In genomic region chr5:23316060-23316591, GRCh38 we compare ENCODE assay signal across 17 cellular contexts.
"Had no signal": no experiment of that assay in that cellular context is flagged by ENCODE, and none has a peak within 500 bp of the region (broad histone marks: within the 10 kb centered on the region; RNA-seq: fewer than 3 reads in every experiment).

No MANE protein-coding gene starts in this region.

- H3K9ac ChIP-seq: parathyroid adenoma had no signal

- H2AFZ ChIP-seq: parathyroid adenoma had no signal

- H3K9me3 ChIP-seq: breast epithelium, lower lobe of right lung, stomach, testis, upper lobe of right lung had no signal

- H3K79me2 ChIP-seq: parathyroid adenoma had no signal

- H3K4me1 Mint-ChIP-seq: activated T-helper 17 cell treated with anti-CD3 and anti-CD28 coated beads, Interleukin-2, amount 50 U/mL, for 72 hours; neural crest cell had no signal

- H3K4me1 ChIP-seq: breast epithelium, lower lobe of right lung, parathyroid adenoma, stomach, testis, upper lobe of right lung had no signal

- H3K4me3 Mint-ChIP-seq: activated T-helper 17 cell treated with anti-CD3 and anti-CD28 coated beads, Interleukin-2, amount 50 U/mL, for 72 hours; dendritic cell treated with granulocyte-macrophage colony-stimulating factor and Interleukin-4, amounts not matched to agents 40 ng/mL and 50 ng/mL, for 4 days; effector memory CD8-positive, alpha-beta T cell; neural crest cell had no signal

- H3K27ac ChIP-seq: breast epithelium, lower lobe of right lung, parathyroid adenoma, stomach, testis, upper lobe of right lung had no signal

- H3K27me3 Mint-ChIP-seq: activated T-helper 17 cell treated with anti-CD3 and anti-CD28 coated beads, Interleukin-2, amount 50 U/mL, for 72 hours; dendritic cell treated with granulocyte-macrophage colony-stimulating factor and Interleukin-4, amounts not matched to agents 40 ng/mL and 50 ng/mL, for 4 days; effector memory CD8-positive, alpha-beta T cell had no signal

- H3K36me3 ChIP-seq: breast epithelium, lower lobe of right lung, stomach, upper lobe of right lung had no signal

- H3K4me3 ChIP-seq: breast epithelium, lower lobe of right lung, stomach, testis, upper lobe of right lung had no signal

- DNase-seq: activated CD4-positive, alpha-beta T cell treated with anti-CD3 and anti-CD28 coated beads, Interleukin-2, amount 50 U/mL, for 48 hours; activated naive CD4-positive, alpha-beta T cell treated with Interleukin-2 at 50 U/mL for 16 hours; anterior cingulate cortex; cerebellar nuclear complex; effector memory CD8-positive, alpha-beta T cell; left colon; lower lobe of right lung; stimulated activated CD4-positive, alpha-beta T cell treated with anti-CD3 and anti-CD28 coated beads, Interleukin-12 subunit alpha, Interleukin-12 subunit beta, amount 100 ng/mL, for 4 hours; stimulated activated CD4-positive, alpha-beta T cell treated with anti-CD3 and anti-CD28 coated beads, Interleukin-2, amount 100 ng/mL, for 24 hours; stomach; testis; upper lobe of right lung had no signal

- H3K9me3 Mint-ChIP-seq: dendritic cell treated with granulocyte-macrophage colony-stimulating factor and Interleukin-4, amounts not matched to agents 40 ng/mL and 50 ng/mL, for 4 days; neural crest cell had no signal

- H3K27me3 ChIP-seq: breast epithelium, stomach, testis, upper lobe of right lung had no signal

- H3K27ac Mint-ChIP-seq: activated T-helper 17 cell treated with anti-CD3 and anti-CD28 coated beads, Interleukin-2, amount 50 U/mL, for 72 hours; dendritic cell treated with granulocyte-macrophage colony-stimulating factor and Interleukin-4, amounts not matched to agents 40 ng/mL and 50 ng/mL, for 4 days; effector memory CD8-positive, alpha-beta T cell had no signal
